In the genomic region with DNA sequence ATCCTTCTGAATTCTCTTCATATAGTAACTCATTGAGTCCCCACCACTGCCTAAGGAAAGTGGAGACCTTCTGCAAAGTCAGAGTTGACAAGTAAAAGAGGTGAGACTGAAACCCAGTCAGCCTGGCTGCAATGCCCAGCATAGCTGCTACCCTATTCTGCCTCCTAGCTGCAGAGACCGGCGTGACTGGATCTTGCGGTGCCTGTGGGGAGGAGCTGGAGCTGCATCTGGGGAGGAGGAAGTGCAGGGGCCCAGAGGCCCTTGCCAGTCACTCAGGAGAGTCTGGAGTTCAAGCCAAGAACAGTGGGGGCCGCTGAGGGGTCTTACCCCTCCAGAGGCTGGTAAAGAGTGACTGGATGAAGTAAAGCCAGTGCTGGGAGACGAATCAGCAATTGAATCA, we compare ENCODE assay signal across 1 cellular context.
TF ChIP-seq lines count a peak whose summit lies in the region.

No MANE protein-coding gene starts in this region.

TF ChIP-seq in HCT116, 20 proteins besides CTCF, POLR2A, EP300 and RAD21 (continued from another document):
- TF ChIP-seq, protein P1, sequence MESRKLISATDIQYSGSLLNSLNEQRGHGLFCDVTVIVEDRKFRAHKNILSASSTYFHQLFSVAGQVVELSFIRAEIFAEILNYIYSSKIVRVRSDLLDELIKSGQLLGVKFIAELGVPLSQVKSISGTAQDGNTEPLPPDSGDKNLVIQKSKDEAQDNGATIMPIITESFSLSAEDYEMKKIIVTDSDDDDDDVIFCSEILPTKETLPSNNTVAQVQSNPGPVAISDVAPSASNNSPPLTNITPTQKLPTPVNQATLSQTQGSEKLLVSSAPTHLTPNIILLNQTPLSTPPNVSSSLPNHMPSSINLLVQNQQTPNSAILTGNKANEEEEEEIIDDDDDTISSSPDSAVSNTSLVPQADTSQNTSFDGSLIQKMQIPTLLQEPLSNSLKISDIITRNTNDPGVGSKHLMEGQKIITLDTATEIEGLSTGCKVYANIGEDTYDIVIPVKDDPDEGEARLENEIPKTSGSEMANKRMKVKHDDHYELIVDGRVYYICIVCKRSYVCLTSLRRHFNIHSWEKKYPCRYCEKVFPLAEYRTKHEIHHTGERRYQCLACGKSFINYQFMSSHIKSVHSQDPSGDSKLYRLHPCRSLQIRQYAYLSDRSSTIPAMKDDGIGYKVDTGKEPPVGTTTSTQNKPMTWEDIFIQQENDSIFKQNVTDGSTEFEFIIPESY (IDR thresholded peaks at IDR 0.05; ENCODE audit: extremely low read depth, insufficient replicate concordance, low read length), result no peak
- no peak for TF ChIP-seq ZNF274 (IDR thresholded peaks at IDR 0.05; ENCODE audit: low read depth, low read length)
- TF ChIP-seq JUND (IDR thresholded peaks at IDR 0.05), result no peak
- TF ChIP-seq CBX3 (IDR thresholded peaks at IDR 0.05; ENCODE audit: low read depth), result no peak
- no peak for TF ChIP-seq CEBPB (IDR thresholded peaks at IDR 0.05; ENCODE audit: low read depth)
- TF ChIP-seq FOSL1 (IDR thresholded peaks at IDR 0.05; ENCODE audit: low read depth), result no peak
- TF ChIP-seq ZFX (IDR thresholded peaks at IDR 0.05), result no peak
- no peak for TF ChIP-seq TCF7L2 (IDR thresholded peaks at IDR 0.05; ENCODE audit: borderline replicate concordance, extremely low read depth, insufficient read depth, insufficient read length)
- TF ChIP-seq SIN3A (IDR thresholded peaks at IDR 0.05; ENCODE audit: low read depth), result no peak
- TF ChIP-seq, protein P2, sequence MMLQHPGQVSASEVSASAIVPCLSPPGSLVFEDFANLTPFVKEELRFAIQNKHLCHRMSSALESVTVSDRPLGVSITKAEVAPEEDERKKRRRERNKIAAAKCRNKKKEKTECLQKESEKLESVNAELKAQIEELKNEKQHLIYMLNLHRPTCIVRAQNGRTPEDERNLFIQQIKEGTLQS (IDR thresholded peaks at IDR 0.05), result no peak
- no peak for TF ChIP-seq SRF (IDR thresholded peaks at IDR 0.05; ENCODE audit: low read depth)
- TF ChIP-seq YY1 (IDR thresholded peaks at IDR 0.05; ENCODE audit: extremely low read depth, insufficient replicate concordance, low read depth, low read length), result no peak
- no peak for TF ChIP-seq EZH2phosphoT487 (IDR thresholded peaks at IDR 0.05; ENCODE audit: borderline replicate concordance)
- no peak for TF ChIP-seq ELF1 (IDR thresholded peaks at IDR 0.05; ENCODE audit: borderline replicate concordance, low read depth)
